In genomic region chr17:17496189-17497064, GRCh38 we compare ENCODE assay signal across 8 cellular contexts. TPM values are rescaled to one million over a fixed set of nuclear protein-coding genes. Genes with fewer than 3 reads are reported as not detected.
DNase-seq lines count a peak whose midpoint lies in the region; ATAC-seq and TF ChIP-seq lines count a peak whose summit lies in the region.

A gene with protein sequence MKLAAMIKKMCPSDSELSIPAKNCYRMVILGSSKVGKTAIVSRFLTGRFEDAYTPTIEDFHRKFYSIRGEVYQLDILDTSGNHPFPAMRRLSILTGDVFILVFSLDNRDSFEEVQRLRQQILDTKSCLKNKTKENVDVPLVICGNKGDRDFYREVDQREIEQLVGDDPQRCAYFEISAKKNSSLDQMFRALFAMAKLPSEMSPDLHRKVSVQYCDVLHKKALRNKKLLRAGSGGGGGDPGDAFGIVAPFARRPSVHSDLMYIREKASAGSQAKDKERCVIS (minus strand): TSS chr17:17496395. CDS start chr17:17496181, 214 bp downstream.

- TF ChIP-seq CTCF in C4-2B (conservative IDR thresholded peaks at IDR 0.05) (peak; percentile 99), fibroblast of villous mesenchyme (IDR thresholded peaks at IDR 0.05; ENCODE audit: insufficient read depth, low read depth, low read length) (peak; percentile 65), neural crest cell (conservative IDR thresholded peaks at IDR 0.05) (peak; percentile 94), stomach (IDR thresholded peaks at IDR 0.05) (peak in 5 of 7 experiments; percentile 30 to 98 (median 96))

- no peak within 1 kb of the TSS for H3K27ac Mint-ChIP-seq in neural crest cell (ENCODE audit: unreplicated experiment)

- peak within 1 kb of the TSS; percentile 71 for H3K9ac ChIP-seq in HUES6 (ENCODE audit: low read length)

- H3K36me3 Mint-ChIP-seq in neural crest cell (ENCODE audit: low read depth): peaks cover 3% of the 10 kb centered on the region

- peaks cover 18% of the 10 kb centered on the region for H3K4me1 Mint-ChIP-seq in neural crest cell

- H3K9me3 Mint-ChIP-seq in neural crest cell: no peaks in the 10 kb centered on the region

- H3K27me3 ChIP-seq in HUES6 (ENCODE audit: control insufficient read depth, insufficient read depth, low read length): peaks cover 24% of the 10 kb centered on the region
- H3K27me3 ChIP-seq in stomach: peaks cover 0 to 17% (median 12%) of the 10 kb centered on the region in 3 donors

- intact Hi-C loops in stomach (cut with DNase I; ENCODE audit: low total_unique reads): loop anchor here (10.0 kb wide), 1 partner anchor 142 kb away; no protein-coding TSS in a partner anchor

- ATAC-seq in GM19463 (IDR thresholded peaks at IDR 0.05; ENCODE audit: unreplicated experiment): peak; percentile 87

- no peak for TF ChIP-seq EP300 in stomach (IDR thresholded peaks at IDR 0.05)

- H3K4me3 ChIP-seq in HUES6 (ENCODE audit: low read depth, low read length) (peak within 1 kb of the TSS; percentile 80), fibroblast of villous mesenchyme (ENCODE audit: low read depth, low read length) (peak within 1 kb of the TSS; percentile 71), stomach (peak within 1 kb of the TSS; percentile 58 to 64 (median 62))

- DNase-seq in RPMI8226 (peak; percentile 85), fibroblast of villous mesenchyme (ENCODE audit: low read depth) (peak; percentile 88), neural crest cell (ENCODE audit: low read depth, low spot score) (peak; percentile 77), stomach (peak; percentile 93)
- peak; percentile 93 for DNase-seq in activated effector memory CD4-positive, alpha-beta T cell treated with anti-CD3 and anti-CD28 coated beads, Interleukin-2, amount 50 U/mL, for 16 hours

- H3K4me1 ChIP-seq in HUES6 (ENCODE audit: control insufficient read depth, insufficient read depth, low read length): peaks cover 34% of the 10 kb centered on the region
- peaks cover 20 to 51% (median 49%) of the 10 kb centered on the region in 4 donors for H3K4me1 ChIP-seq in stomach

- H3K4me3 Mint-ChIP-seq in neural crest cell: peak within 1 kb of the TSS; percentile 87

- H3K27ac ChIP-seq in C4-2B: peak within 1 kb of the TSS; percentile 57
- H3K27ac ChIP-seq in HUES6 (ENCODE audit: low read depth, low read length): peak within 1 kb of the TSS; percentile 23; the same call in 1 of the 2 replicates
- peak within 1 kb of the TSS; percentile 85 to 96 (median 92) for H3K27ac ChIP-seq in stomach

- H3K9me3 ChIP-seq in HUES6 (ENCODE audit: control insufficient read depth, insufficient read depth, low read depth, low read length): no peaks in the 10 kb centered on the region
- H3K9me3 ChIP-seq in stomach: no peaks in the 10 kb centered on the region

- WGBS in stomach, 5 donors: 0% methylated on average over 47 to 93 of the region's 93 CpGs

- H3K27me3 Mint-ChIP-seq in neural crest cell (ENCODE audit: low read depth): peaks cover 38% of the 10 kb centered on the region

- peak in 2 of 4 donors; percentile 61 to 97 for TF ChIP-seq POLR2A in stomach (IDR thresholded peaks at IDR 0.05)

- H3K36me3 ChIP-seq in HUES6 (ENCODE audit: control insufficient read depth, insufficient read depth, low read length) (peaks cover 14% of the 10 kb centered on the region), stomach (peaks cover 11 to 18% (median 15%) of the 10 kb centered on the region in 4 donors)

RNA-seq across cellular contexts. Expression of the gene that starts here (rescaled TPM):
- total RNA-seq in fibroblast of villous mesenchyme (0.64 and 0.86 TPM in 2 replicates), neural crest cell (8.0 and 8.3 TPM in 2 replicates), stomach (10 to 100 TPM in 4 of 5 donors, 1 to 10 TPM in 1; 3.7 to 72.9 (median 25.0) TPM)
- 10 to 100 TPM in 2 of 3 donors, 1 to 10 TPM in 1; 9.5 to 15.0 (median 10.7) TPM for polyA plus RNA-seq in stomach

Comparison
In these comparisons a context has a peak if more than half of its experiments do, and no peak if none do; other contexts are left out.
1. Peak in every context shown above with its lines: DNase-seq, ATAC-seq, H3K4me3 ChIP-seq and H3K27ac ChIP-seq.
2. Peak in DNase-seq and H3K4me3 ChIP-seq in fibroblast of villous mesenchyme; RNA of the gene not detected or under 1 TPM.
3. H3K27ac ChIP-seq: peak in every context shown above with its lines; median percentile 92 in stomach; 57 in C4-2B; 23 in HUES6.